11 cellular contexts compared by ENCODE assay signal in genomic region chr12:21456291-21456780, GRCh38. TPM values are rescaled to one million over a fixed set of nuclear protein-coding genes. Genes with fewer than 3 reads are reported as not detected.
A peak's percentile ranks its signal among the peaks of the same experiment; 100 is the strongest.
DNase-seq lines count a peak whose midpoint lies in the region; ATAC-seq and TF ChIP-seq lines count a peak whose summit lies in the region.
"Had no signal": no experiment of that assay in that cellular context is flagged by ENCODE, and none has a peak within 500 bp of the region (broad histone marks: within the 10 kb centered on the region; RNA-seq: fewer than 3 reads in every experiment).

No MANE protein-coding gene starts in this region.

- no peaks in the 10 kb centered on the region for H3K27me3 Mint-ChIP-seq in CD4-positive, alpha-beta T cell
- no peaks in the 10 kb centered on the region for H3K27me3 Mint-ChIP-seq in activated T-helper 17 cell treated with anti-CD3 and anti-CD28 coated beads, Interleukin-2, amount 50 U/mL, for 72 hours
- H3K27me3 Mint-ChIP-seq: B cell had no signal

- H3K36me3 Mint-ChIP-seq in CD4-positive, alpha-beta T cell (ENCODE audit: low read depth), result peaks cover 75% of the 10 kb centered on the region
- peaks cover 89% of the 10 kb centered on the region for H3K36me3 Mint-ChIP-seq in activated T-helper 17 cell treated with anti-CD3 and anti-CD28 coated beads, Interleukin-2, amount 50 U/mL, for 72 hours (ENCODE audit: low read depth)

- H3K4me3 ChIP-seq in osteoblast (ENCODE audit: insufficient read depth, low read length), result no peak overlapping the region

- CTCF ChIA-PET in CD4-positive, alpha-beta T cell (lab: Charles Lee), result no interaction called here

- peaks cover 17% of the 10 kb centered on the region for H3K36me3 ChIP-seq in osteoblast (ENCODE audit: insufficient read depth, low read length)

- H3K4me2 ChIP-seq in osteoblast (ENCODE audit: insufficient read depth, low read length), result peak overlapping the region; percentile 31

- peak overlapping the region; percentile 43 for H3K27ac ChIP-seq in CD4-positive, alpha-beta T cell (ENCODE audit: low read depth, low read length)
- H3K27ac ChIP-seq in osteoblast (ENCODE audit: low read depth, low read length), result peak overlapping the region; percentile 62

- H3K4me1 ChIP-seq in osteoblast (ENCODE audit: insufficient read depth, low read length), result peaks cover 11% of the 10 kb centered on the region

- H3K27me3 ChIP-seq in CD4-positive, alpha-beta T cell (ENCODE audit: control insufficient read depth, insufficient read depth, low read length), result no peaks in the 10 kb centered on the region
- no peaks in the 10 kb centered on the region for H3K27me3 ChIP-seq in osteoblast (ENCODE audit: insufficient read depth, low read length)

- POLR2A ChIA-PET in CD4-positive, alpha-beta T cell (lab: Charles Lee), result interaction anchor here (1.4 kb wide), 1 partner anchor 19 kb away, joined by 7 read pairs; the partner anchor contains the start of gene PYROXD1

- no peak overlapping the region for H2AFZ ChIP-seq in osteoblast (ENCODE audit: low read length)

- H3K9me3 Mint-ChIP-seq in CD4-positive, alpha-beta T cell, result no peaks in the 10 kb centered on the region
- H3K9me3 Mint-ChIP-seq in activated T-helper 17 cell treated with anti-CD3 and anti-CD28 coated beads, Interleukin-2, amount 50 U/mL, for 72 hours, result no peaks in the 10 kb centered on the region
- H3K9me3 Mint-ChIP-seq: neural crest cell had no signal

- no peaks in the 10 kb centered on the region for H3K9me3 ChIP-seq in CD4-positive, alpha-beta T cell (ENCODE audit: control insufficient read depth, low read length)
- H3K9me3 ChIP-seq in osteoblast (ENCODE audit: low read depth, low read length), result no peaks in the 10 kb centered on the region

- H3K4me1 Mint-ChIP-seq in CD4-positive, alpha-beta T cell (ENCODE audit: low read depth), result peaks cover 60% of the 10 kb centered on the region
- H3K4me1 Mint-ChIP-seq in activated T-helper 17 cell treated with anti-CD3 and anti-CD28 coated beads, Interleukin-2, amount 50 U/mL, for 72 hours, result peaks cover 49% of the 10 kb centered on the region
- H3K4me1 Mint-ChIP-seq: B cell, neural crest cell had no signal

- no peak for TF ChIP-seq CTCF in CD4-positive, alpha-beta T cell (IDR thresholded peaks at IDR 0.05)
- TF ChIP-seq CTCF in osteoblast (IDR thresholded peaks at IDR 0.05; ENCODE audit: extremely low read depth, low read depth, low read length), result no peak

- H3K79me2 ChIP-seq in osteoblast (ENCODE audit: insufficient read depth, low read length), result no peaks in the 10 kb centered on the region

- peak; percentile 72 for ATAC-seq in CD4-positive, alpha-beta T cell (ENCODE audit: poor library complexity)
- ATAC-seq in activated T-helper 17 cell treated with anti-CD3 and anti-CD28 coated beads, Interleukin-2, amount 50 U/mL, for 72 hours (replicated peaks), result peak; percentile 88
- no peak for ATAC-seq in HG03342 (IDR thresholded peaks at IDR 0.05; ENCODE audit: unreplicated experiment)
- ATAC-seq in GM18870 (IDR thresholded peaks at IDR 0.05; ENCODE audit: unreplicated experiment), result no peak

- peak overlapping the region; percentile 58 for H3K4me3 Mint-ChIP-seq in CD4-positive, alpha-beta T cell
- H3K4me3 Mint-ChIP-seq in activated T-helper 17 cell treated with anti-CD3 and anti-CD28 coated beads, Interleukin-2, amount 50 U/mL, for 72 hours, result peak overlapping the region; percentile 75
- H3K4me3 Mint-ChIP-seq: B cell, neural crest cell had no signal

- intact Hi-C loops in CD4-positive, alpha-beta T cell (cut with DNase I, micrococcal nuclease), result no loop called here

- peak overlapping the region; percentile 82 for H3K27ac Mint-ChIP-seq in CD4-positive, alpha-beta T cell
- H3K27ac Mint-ChIP-seq in activated T-helper 17 cell treated with anti-CD3 and anti-CD28 coated beads, Interleukin-2, amount 50 U/mL, for 72 hours, result peak overlapping the region; percentile 95
- H3K27ac Mint-ChIP-seq: B cell had no signal

- no peaks in the 10 kb centered on the region for H4K20me1 ChIP-seq in osteoblast (ENCODE audit: insufficient read depth, low read length)

- peak in 7 of 10 experiments; percentile 13 to 26 (median 19) for DNase-seq in CD4-positive, alpha-beta T cell
- DNase-seq in RPMI7951 (ENCODE audit: low read depth) (peak; percentile 49), osteoblast (ENCODE audit: insufficient read length, low spot score, missing footprints) (no peak), iPS-NIHi7 (ENCODE audit: extremely low spot score) (no peak), NCI-H2171 treated with DMSO at 0.1 percent for 48 hours (lab: John Stamatoyannopoulos, UW) (no peak)
- DNase-seq: amniotic stem cell had no signal

RNA-seq across cellular contexts. Expression of gene PYROXD1, which starts 18.9 kb away (rescaled TPM):
- 10 to 100 TPM; 38.4 to 43.5 TPM for total RNA-seq in CD4-positive, alpha-beta T cell
- 5.3 and 6.5 TPM in 2 replicates for total RNA-seq in RPMI7951 (2014; rRNA removed; shearing (Covaris generic))
- total RNA-seq in activated T-helper 17 cell treated with anti-CD3 and anti-CD28 coated beads, Interleukin-2, amount 50 U/mL, for 72 hours, result 10 to 100 TPM; 29.8 to 41.2 TPM
- 15.6 and 22.8 TPM in 2 replicates for total RNA-seq in osteoblast

RNA-seq across cellular contexts. Expression of gene RECQL, which starts 45.1 kb away (rescaled TPM):
- 10 to 100 TPM; 11.1 to 16.0 TPM for total RNA-seq in CD4-positive, alpha-beta T cell
- 93.3 and 112 TPM in 2 replicates for total RNA-seq in RPMI7951 (2014; rRNA removed; shearing (Covaris generic))
- total RNA-seq in activated T-helper 17 cell treated with anti-CD3 and anti-CD28 coated beads, Interleukin-2, amount 50 U/mL, for 72 hours, result 10 to 100 TPM; 82.2 to 95.4 TPM
- 83.6 and 99.9 TPM in 2 replicates for total RNA-seq in osteoblast

RNA-seq across cellular contexts. Expression of gene GOLT1B, which starts 45.3 kb away (rescaled TPM):
- 10 to 100 TPM; 41.5 to 46.3 TPM for total RNA-seq in CD4-positive, alpha-beta T cell
- 59.9 and 77.0 TPM in 2 replicates for total RNA-seq in RPMI7951 (2014; rRNA removed; shearing (Covaris generic))
- total RNA-seq in activated T-helper 17 cell treated with anti-CD3 and anti-CD28 coated beads, Interleukin-2, amount 50 U/mL, for 72 hours, result 10 to 100 TPM; 30.7 to 39.1 TPM
- 65.7 and 254 TPM in 2 replicates for total RNA-seq in osteoblast

Comparison
In these comparisons a context has a peak if more than half of its experiments do, and no peak if none do; other contexts are left out.
1. ATAC-seq: peak in CD4-positive, alpha-beta T cell (single experiment) and activated T-helper 17 cell treated with anti-CD3 and anti-CD28 coated beads, Interleukin-2, amount 50 U/mL, for 72 hours (single experiment); none in HG03342 (single experiment) and GM18870 (single experiment).
2. DNase-seq: peak in CD4-positive, alpha-beta T cell (7 of 10) and RPMI7951 (single experiment); none in osteoblast (single experiment), iPS-NIHi7 (single experiment) and NCI-H2171 treated with DMSO at 0.1 percent for 48 hours (single experiment).